In the genomic region with DNA sequence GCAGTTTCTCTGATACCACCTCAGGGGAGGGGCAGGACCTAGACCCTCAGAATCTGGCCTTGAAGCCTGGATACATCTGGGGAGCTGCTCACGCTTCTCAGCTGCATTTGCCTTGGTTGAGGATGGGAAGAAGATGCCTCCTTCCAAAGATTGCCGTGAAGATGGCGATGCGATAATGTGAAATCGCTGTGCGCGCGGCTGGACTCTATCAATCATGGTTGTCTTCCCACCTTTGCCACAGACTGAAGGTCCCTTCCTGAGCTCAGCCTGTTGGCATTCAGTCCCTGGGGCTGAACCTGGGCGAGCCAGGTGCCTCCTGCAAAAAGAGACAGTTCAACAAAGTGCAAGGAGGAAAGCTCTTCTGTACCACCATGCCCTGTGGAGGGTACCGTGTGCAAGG, we compare ENCODE assay signal across 18 cellular contexts.
A peak's percentile ranks its signal among the peaks of the same experiment; 100 is the strongest.
DNase-seq lines count a peak whose midpoint lies in the region; ATAC-seq and TF ChIP-seq lines count a peak whose summit lies in the region.
"Had no signal": no experiment of that assay in that cellular context is flagged by ENCODE, and none has a peak within 500 bp of the region (broad histone marks: within the 10 kb centered on the region; RNA-seq: fewer than 3 reads in every experiment).

No MANE protein-coding gene starts in this region.

- H3K27ac ChIP-seq in Panc1 (ENCODE audit: low read length) (peak overlapping the region; percentile 99), esophagus squamous epithelium (peak overlapping the region; percentile 48 to 88 (median 84)), osteoblast (ENCODE audit: low read depth, low read length) (peak overlapping the region; percentile 65), tibial artery (peak overlapping the region; percentile 96)
- H3K27ac ChIP-seq: foreskin keratinocyte had no signal

- intact Hi-C loops in Panc1 (cut with micrococcal nuclease; ENCODE audit: unreplicated experiment) (loop anchor here (5.0 kb wide), 1 partner anchor 109 kb away; no protein-coding TSS in a partner anchor), esophagus squamous epithelium (cut with DNase I) (no loop called here), tibial artery (cut with DNase I; ENCODE audit: low total_unique reads) (loop anchor here (5.0 kb wide), 1 partner anchor 81 kb away; no protein-coding TSS in a partner anchor)
- intact Hi-C loops in activated CD4-positive, alpha-beta T cell treated with anti-CD3 and anti-CD28 coated beads for 36 hours (cut with DNase I, micrococcal nuclease): no loop called here

- ATAC-seq in Panc1 (no peak), HG03280 (IDR thresholded peaks at IDR 0.05; ENCODE audit: unreplicated experiment) (no peak), HG02623 (IDR thresholded peaks at IDR 0.05; ENCODE audit: unreplicated experiment) (no peak)
- ATAC-seq in activated CD4-positive, alpha-beta T cell treated with anti-CD3 and anti-CD28 coated beads for 36 hours: no peak
- ATAC-seq: foreskin keratinocyte; left colon; naive thymus-derived CD4-positive, alpha-beta T cell; stimulated activated naive B cell treated with anti-CD40 and anti-IgM and Interleukin-4, amounts not matched to agents 10 μg/mL and 1 μg/mL and 100 μg/mL, for 72 hours had no signal

- TF ChIP-seq POLR2A in esophagus squamous epithelium (IDR thresholded peaks at IDR 0.05): no peak

- CTCF ChIA-PET in Panc1 (lab: Charles Lee): no interaction called here
- CTCF ChIA-PET in activated CD4-positive, alpha-beta T cell treated with anti-CD3 and anti-CD28 coated beads for 36 hours (lab: Charles Lee): no interaction called here

- 93 to 100% methylated on average over 1 to 10 of the region's 10 CpGs for WGBS in esophagus squamous epithelium, 2 donors

- no TSS peak for BruUV-seq in Panc1 (replicated peaks; lab: Mats Ljungman, UMichigan)

- H3K9me3 Mint-ChIP-seq in activated CD4-positive, alpha-beta T cell treated with anti-CD3 and anti-CD28 coated beads for 36 hours (ENCODE audit: low read depth): no peaks in the 10 kb centered on the region
- H3K9me3 Mint-ChIP-seq: activated CD4-positive, alpha-beta T cell treated with anti-CD3 and anti-CD28 coated beads, Interleukin-2, amount 10 ng/mL, durations not matched to agents 7 days and 5 days; naive thymus-derived CD4-positive, alpha-beta T cell; stimulated activated naive B cell treated with anti-CD40 and anti-IgM and Interleukin-4, amounts not matched to agents 10 μg/mL and 1 μg/mL and 100 μg/mL, for 72 hours had no signal

- no peak overlapping the region for H3K27ac Mint-ChIP-seq in activated CD4-positive, alpha-beta T cell treated with anti-CD3 and anti-CD28 coated beads for 36 hours
- H3K27ac Mint-ChIP-seq: activated CD4-positive, alpha-beta T cell treated with anti-CD3 and anti-CD28 coated beads, Interleukin-2, amount 10 ng/mL, durations not matched to agents 7 days and 5 days; naive thymus-derived CD4-positive, alpha-beta T cell; stimulated activated naive B cell treated with anti-CD40 and anti-IgM and Interleukin-4, amounts not matched to agents 10 μg/mL and 1 μg/mL and 100 μg/mL, for 72 hours had no signal

- POLR2A ChIA-PET in Panc1 (lab: Charles Lee): interaction anchor here (0.5 to 0.9 kb wide), 3 partner anchors 9 to 240 kb away, joined by 3 to 5 read pairs (median 4); no protein-coding TSS in a partner anchor
- POLR2A ChIA-PET in activated CD4-positive, alpha-beta T cell treated with anti-CD3 and anti-CD28 coated beads for 36 hours (lab: Charles Lee): no interaction called here

- H3K4me1 ChIP-seq in Panc1 (ENCODE audit: control insufficient read depth, insufficient read depth, low read length) (peaks cover 47% of the 10 kb centered on the region), esophagus squamous epithelium (peaks cover 0 to 39% (median 23%) of the 10 kb centered on the region in 3 donors), osteoblast (ENCODE audit: insufficient read depth, low read length) (peaks cover 39% of the 10 kb centered on the region), tibial artery (peaks cover 0 to 57% (median 53%) of the 10 kb centered on the region in 4 donors)
- H3K4me1 ChIP-seq: colonic mucosa had no signal

- H3K4me3 Mint-ChIP-seq in activated CD4-positive, alpha-beta T cell treated with anti-CD3 and anti-CD28 coated beads for 36 hours: no peak overlapping the region
- H3K4me3 Mint-ChIP-seq: activated CD4-positive, alpha-beta T cell treated with anti-CD3 and anti-CD28 coated beads, Interleukin-2, amount 10 ng/mL, durations not matched to agents 7 days and 5 days; naive thymus-derived CD4-positive, alpha-beta T cell; stimulated activated naive B cell treated with anti-CD40 and anti-IgM and Interleukin-4, amounts not matched to agents 10 μg/mL and 1 μg/mL and 100 μg/mL, for 72 hours had no signal

- H3K27me3 Mint-ChIP-seq in activated CD4-positive, alpha-beta T cell treated with anti-CD3 and anti-CD28 coated beads for 36 hours: no peaks in the 10 kb centered on the region
- H3K27me3 Mint-ChIP-seq: activated CD4-positive, alpha-beta T cell treated with anti-CD3 and anti-CD28 coated beads, Interleukin-2, amount 10 ng/mL, durations not matched to agents 7 days and 5 days; naive thymus-derived CD4-positive, alpha-beta T cell had no signal

- H3K27me3 ChIP-seq in Panc1 (ENCODE audit: control insufficient read depth, insufficient read depth, low read length) (no peaks in the 10 kb centered on the region), esophagus squamous epithelium (no peaks in the 10 kb centered on the region), osteoblast (ENCODE audit: insufficient read depth, low read length) (no peaks in the 10 kb centered on the region), tibial artery (no peaks in the 10 kb centered on the region)
- H3K27me3 ChIP-seq: colonic mucosa, foreskin keratinocyte had no signal

- H3K4me2 ChIP-seq in osteoblast (ENCODE audit: insufficient read depth, low read length): no peak overlapping the region

- H3K36me3 ChIP-seq in Panc1 (ENCODE audit: control insufficient read depth, insufficient read depth, low read length): no peaks in the 10 kb centered on the region
- H3K36me3 ChIP-seq in esophagus squamous epithelium: no peaks in the 10 kb centered on the region
- no peaks in the 10 kb centered on the region for H3K36me3 ChIP-seq in osteoblast (ENCODE audit: insufficient read depth, low read length)
- no peaks in the 10 kb centered on the region for H3K36me3 ChIP-seq in tibial artery
- H3K36me3 ChIP-seq: colonic mucosa had no signal

- no peaks in the 10 kb centered on the region for H3K79me2 ChIP-seq in osteoblast (ENCODE audit: insufficient read depth, low read length)

- H3K9me3 ChIP-seq in Panc1 (ENCODE audit: control insufficient read depth, insufficient read depth, low read depth, low read length) (no peaks in the 10 kb centered on the region), esophagus squamous epithelium (no peaks in the 10 kb centered on the region), osteoblast (ENCODE audit: low read depth, low read length) (no peaks in the 10 kb centered on the region), tibial artery (no peaks in the 10 kb centered on the region)
- H3K9me3 ChIP-seq: colonic mucosa had no signal

- H2AFZ ChIP-seq in osteoblast (ENCODE audit: low read length): no peak overlapping the region

- H4K20me1 ChIP-seq in osteoblast (ENCODE audit: insufficient read depth, low read length): no peaks in the 10 kb centered on the region

- H3K36me3 Mint-ChIP-seq in activated CD4-positive, alpha-beta T cell treated with anti-CD3 and anti-CD28 coated beads for 36 hours (ENCODE audit: low read depth): no peaks in the 10 kb centered on the region
- H3K36me3 Mint-ChIP-seq: stimulated activated naive B cell treated with anti-CD40 and anti-IgM and Interleukin-4, amounts not matched to agents 10 μg/mL and 1 μg/mL and 100 μg/mL, for 72 hours had no signal

- no peak for TF ChIP-seq CTCF in Panc1 (IDR thresholded peaks at IDR 0.05)
- no peak for TF ChIP-seq CTCF in esophagus squamous epithelium (IDR thresholded peaks at IDR 0.05)
- TF ChIP-seq CTCF in osteoblast (IDR thresholded peaks at IDR 0.05; ENCODE audit: extremely low read depth, low read depth, low read length): no peak
- no peak for TF ChIP-seq CTCF in tibial artery (IDR thresholded peaks at IDR 0.05)

- H3K4me1 Mint-ChIP-seq in activated CD4-positive, alpha-beta T cell treated with anti-CD3 and anti-CD28 coated beads for 36 hours: no peaks in the 10 kb centered on the region
- H3K4me1 Mint-ChIP-seq: stimulated activated naive B cell treated with anti-CD40 and anti-IgM and Interleukin-4, amounts not matched to agents 10 μg/mL and 1 μg/mL and 100 μg/mL, for 72 hours had no signal

- DNase-seq in Panc1 (ENCODE audit: low read depth, low spot score): no peak
- no peak for DNase-seq in esophagus squamous epithelium (lab: John Stamatoyannopoulos, UW)
- DNase-seq in osteoblast (ENCODE audit: insufficient read length, low spot score, missing footprints): no peak
- DNase-seq in tibial artery: no peak
- DNase-seq in NCI-H1694 (lab: John Stamatoyannopoulos, UW): no peak
- DNase-seq in activated CD4-positive, alpha-beta T cell treated with anti-CD3 and anti-CD28 coated beads for 36 hours: no peak
- DNase-seq: activated CD4-positive, alpha-beta T cell treated with anti-CD3 and anti-CD28 coated beads, Interleukin-2, amount 10 ng/mL, durations not matched to agents 7 days and 5 days; activated naive CD4-positive, alpha-beta T cell; colonic mucosa; left colon; MV-4-11; naive thymus-derived CD4-positive, alpha-beta T cell; NCI-H2029 treated with DMSO at 0.1 percent for 48 hours; NCI-H446; stimulated activated naive B cell treated with anti-CD40 and anti-IgM and Interleukin-4, amounts not matched to agents 10 μg/mL and 1 μg/mL and 100 μg/mL, for 72 hours had no signal

- H3K4me3 ChIP-seq in Panc1 (ENCODE audit: low read depth in 2 of 2, low read length in 2 of 2) (no peak overlapping the region), esophagus squamous epithelium (no peak overlapping the region), osteoblast (ENCODE audit: insufficient read depth, low read length) (no peak overlapping the region), tibial artery (no peak overlapping the region)
- H3K4me3 ChIP-seq: colonic mucosa had no signal

- in situ Hi-C loops in Panc1 (cut with HindIII; ENCODE audit: low pct_unique_long_range_greater_than_20kb, low sequenced_read_pairs): no loop called here

Comparison
In these comparisons a context has a peak if more than half of its experiments do, and no peak if none do; other contexts are left out.
1. intact Hi-C loops: an anchor here in Panc1 (5.0 kb wide) and tibial artery (5.0 kb wide); none called in esophagus squamous epithelium and activated CD4-positive, alpha-beta T cell treated with anti-CD3 and anti-CD28 coated beads for 36 hours.